9 cellular contexts compared by ENCODE assay signal in genomic region chr9:35923927-35924763, GRCh38. TPM values are rescaled to one million over a fixed set of nuclear protein-coding genes. Genes with fewer than 3 reads are reported as not detected.
A peak's percentile ranks its signal among the peaks of the same experiment; 100 is the strongest.
DNase-seq lines count a peak whose midpoint lies in the region; ATAC-seq and TF ChIP-seq lines count a peak whose summit lies in the region.
"Had no signal": no experiment of that assay in that cellular context is flagged by ENCODE, and none has a peak within 500 bp of the region (broad histone marks: within the 10 kb centered on the region; RNA-seq: fewer than 3 reads in every experiment).

No MANE protein-coding gene starts in this region.

- 17 to 23% (median 19%) methylated on average over 9 of the region's 9 CpGs for WGBS in ovary, 3 donors

- H3K9me3 ChIP-seq in Panc1 (ENCODE audit: control insufficient read depth, insufficient read depth, low read depth, low read length) (no peaks in the 10 kb centered on the region), ovary (no peaks in the 10 kb centered on the region)

- intact Hi-C loops in Panc1 (cut with micrococcal nuclease; ENCODE audit: unreplicated experiment), result no loop called here
- intact Hi-C loops in ovary (cut with DNase I), result no loop called here

- POLR2A ChIA-PET in Panc1 (lab: Charles Lee), result interaction anchor here (0.5 kb wide), 1 partner anchor 1145 kb away, joined by 4 read pairs; no protein-coding TSS in a partner anchor

- H3K4me1 ChIP-seq in Panc1 (ENCODE audit: control insufficient read depth, insufficient read depth, low read length), result peaks cover 5% of the 10 kb centered on the region
- peaks cover 3% of the 10 kb centered on the region for H3K4me1 ChIP-seq in ovary (ENCODE audit: insufficient read depth)

- TF ChIP-seq CTCF in Panc1 (IDR thresholded peaks at IDR 0.05) (no peak), ovary (IDR thresholded peaks at IDR 0.05) (no peak)

- no TSS peak for BruUV-seq in Panc1 (replicated peaks; lab: Mats Ljungman, UMichigan)

- peak; percentile 95 for DNase-seq in Daoy (ENCODE audit: low read depth)
- DNase-seq in Panc1 (ENCODE audit: low read depth, low spot score), result no peak
- DNase-seq in epithelial cell of prostate (ENCODE audit: low read depth, low spot score), result peak; percentile 69
- peak in 4 of 5 donors; percentile 48 to 76 (median 62) for DNase-seq in ovary
- DNase-seq in effector CD4-positive, alpha-beta T cell, result no peak
- no peak for DNase-seq in cerebellar cortex (ENCODE audit: low spot score)
- no peak for DNase-seq in DMS153 treated with DMSO at 0.1 percent for 48 hours (lab: John Stamatoyannopoulos, UW; ENCODE audit: unreplicated experiment)

- H3K4me3 ChIP-seq in Panc1 (ENCODE audit: low read depth in 2 of 2, low read length in 2 of 2) (no peak overlapping the region), ovary (no peak overlapping the region)

- H3K36me3 ChIP-seq in Panc1 (ENCODE audit: control insufficient read depth, insufficient read depth, low read length) (no peaks in the 10 kb centered on the region), ovary (no peaks in the 10 kb centered on the region)

- no peak for TF ChIP-seq POLR2A in ovary (IDR thresholded peaks at IDR 0.05)

- peak overlapping the region; percentile 46; the same call in 1 of the 2 replicates for H3K27ac ChIP-seq in Panc1 (ENCODE audit: low read length)
- peak overlapping the region; percentile 88 for H3K27ac ChIP-seq in epithelial cell of prostate
- H3K27ac ChIP-seq in ovary, result peak overlapping the region; percentile 41 to 72

- CTCF ChIA-PET in Panc1 (lab: Charles Lee), result interaction anchor here (0.5 to 0.6 kb wide), 3 partner anchors 12 to 240 kb away, joined by 3 to 5 read pairs (median 4); no protein-coding TSS in a partner anchor

- no peak for TF ChIP-seq EP300 in ovary (IDR thresholded peaks at IDR 0.05)

- ATAC-seq in Panc1, result peak; percentile 83
- no peak for ATAC-seq in HG03159 (IDR thresholded peaks at IDR 0.05; ENCODE audit: unreplicated experiment)

- H3K27me3 ChIP-seq in Panc1 (ENCODE audit: control insufficient read depth, insufficient read depth, low read length) (no peaks in the 10 kb centered on the region), ovary (no peaks in the 10 kb centered on the region)

- in situ Hi-C loops in Panc1 (cut with HindIII; ENCODE audit: low pct_unique_long_range_greater_than_20kb, low sequenced_read_pairs), result loop anchor here (5.0 kb wide), 1 partner anchor 98 kb away; no protein-coding TSS in a partner anchor

RNA-seq across cellular contexts. Expression of gene SPAAR, which starts 14.9 kb away (rescaled TPM):
- total RNA-seq in Daoy (2014; rRNA removed; shearing (Covaris generic)), result 0.06 TPM in 1 of 2 replicates, not detected in the other
- total RNA-seq in Panc1 (2021; ENCODE audit: unreplicated experiment), result not detected
- polyA plus RNA-seq in Panc1 (2012; ENCODE audit: insufficient read length), result not detected
- total RNA-seq in ovary, result 1 to 10 TPM in 5 of 7 donors, under 1 TPM in 2; 0.33 to 5.4 (median 2.0) TPM
- polyA plus RNA-seq in ovary, result 1 to 10 TPM; 1.4 to 2.3 TPM
- total RNA-seq: mononuclear cell had no signal

RNA-seq across cellular contexts. Expression of gene HRCT1, which starts 18.1 kb away (rescaled TPM):
- 1.8 and 3.5 TPM in 2 replicates for total RNA-seq in Daoy (2014; rRNA removed; shearing (Covaris generic))
- not detected for total RNA-seq in Panc1 (2021; ENCODE audit: unreplicated experiment)
- polyA plus RNA-seq in Panc1 (2012; ENCODE audit: insufficient read length), result not detected
- 1 to 10 TPM in 5 of 7 donors, under 1 TPM in 1, not detected in 1; 0.48 to 8.1 (median 3.4) TPM for total RNA-seq in ovary
- 1 to 10 TPM in 1 of 2 donors, under 1 TPM in 1; 0.90 to 1.1 TPM for polyA plus RNA-seq in ovary
- total RNA-seq: mononuclear cell had no signal

RNA-seq across cellular contexts. Expression of gene OR2S2, which starts 33.8 kb away (rescaled TPM):
- total RNA-seq in Daoy (2014; rRNA removed; shearing (Covaris generic)), result not detected in 2 replicates
- not detected for total RNA-seq in Panc1 (2021; ENCODE audit: unreplicated experiment)
- not detected for polyA plus RNA-seq in Panc1 (2012; ENCODE audit: insufficient read length)
- not detected for total RNA-seq in ovary
- polyA plus RNA-seq in ovary, result not detected
- total RNA-seq: mononuclear cell had no signal

RNA-seq across cellular contexts. Expression of gene OR13J1, which starts 53.9 kb away (rescaled TPM):
- total RNA-seq in Daoy (2014; rRNA removed; shearing (Covaris generic)), result not detected in 2 replicates
- total RNA-seq in Panc1 (2021; ENCODE audit: unreplicated experiment) (not detected), ovary (not detected)
- polyA plus RNA-seq in Panc1 (2012; ENCODE audit: insufficient read length), result not detected
- not detected for polyA plus RNA-seq in ovary
- total RNA-seq: mononuclear cell had no signal

Comparison
In these comparisons a context has a peak if more than half of its experiments do, and no peak if none do; other contexts are left out.
1. DNase-seq: peak in Daoy (single experiment), epithelial cell of prostate (single experiment) and ovary (4 of 5); none in Panc1 (single experiment), effector CD4-positive, alpha-beta T cell (single experiment), cerebellar cortex (single experiment) and DMS153 treated with DMSO at 0.1 percent for 48 hours (single experiment).
2. Peak in every context shown above with its lines, with median percentiles within 50 percentile points of each other: H3K27ac ChIP-seq.